10 cellular contexts compared by ENCODE assay signal in the genomic region with DNA sequence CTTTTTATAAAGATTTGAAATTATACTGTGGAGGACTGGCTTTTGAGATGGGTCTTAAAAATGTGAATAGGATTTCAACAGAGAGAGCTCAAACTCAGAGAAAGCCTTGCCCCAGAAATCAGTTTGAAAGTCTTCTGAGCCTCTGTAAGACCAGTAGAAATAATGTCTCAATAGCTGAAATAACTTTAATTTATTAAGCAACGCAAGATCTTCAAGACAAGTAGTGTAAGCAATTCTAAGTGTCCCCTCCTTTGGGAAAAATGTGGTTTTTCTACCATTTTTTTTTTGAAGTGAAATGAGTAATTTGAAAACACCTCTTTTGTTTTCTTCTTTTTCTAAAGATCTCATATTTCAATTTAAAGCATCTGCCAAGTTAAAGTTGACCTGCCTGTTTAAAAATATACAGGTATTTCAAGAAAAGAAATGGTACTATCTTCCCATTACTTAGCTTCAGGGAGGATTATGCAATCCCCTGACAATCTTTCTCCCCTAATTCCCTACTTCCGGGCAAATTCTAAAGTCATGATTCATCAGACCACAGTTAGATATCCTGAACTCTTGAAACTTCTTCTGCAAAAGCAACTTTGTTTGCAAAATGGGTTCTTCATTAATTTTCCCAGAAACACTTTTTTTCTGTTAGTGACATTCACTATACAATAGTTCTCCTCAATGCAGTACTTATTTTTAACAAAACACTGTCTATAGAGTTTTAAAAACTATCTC. TPM values are rescaled to one million over a fixed set of nuclear protein-coding genes. Genes with fewer than 3 reads are reported as not detected.
A peak's percentile ranks its signal among the peaks of the same experiment; 100 is the strongest.
DNase-seq lines count a peak whose midpoint lies in the region; ATAC-seq and TF ChIP-seq lines count a peak whose summit lies in the region.
"Had no signal": no experiment of that assay in that cellular context is flagged by ENCODE, and none has a peak within 500 bp of the region (broad histone marks: within the 10 kb centered on the region; RNA-seq: fewer than 3 reads in every experiment).

No MANE protein-coding gene starts in this region.

- H3K27me3 Mint-ChIP-seq in osteocyte (ENCODE audit: unreplicated experiment): no peaks in the 10 kb centered on the region
- no peaks in the 10 kb centered on the region for H3K27me3 Mint-ChIP-seq in CD8-positive, alpha-beta T cell (ENCODE audit: low read depth)

- peak overlapping the region; percentile 90 for H3K27ac Mint-ChIP-seq in osteocyte (ENCODE audit: unreplicated experiment)
- no peak overlapping the region for H3K27ac Mint-ChIP-seq in CD8-positive, alpha-beta T cell

- H3K27ac ChIP-seq in CD8-positive, alpha-beta T cell (ENCODE audit: low read depth, low read length): no peak overlapping the region
- H3K27ac ChIP-seq: cardiac muscle cell had no signal

- CTCF ChIA-PET in CD8-positive, alpha-beta T cell (lab: Charles Lee): interaction anchor here (0.6 to 3.5 kb wide), 3 partner anchors 9 to 36 kb away, joined by 3 to 14 read pairs (median 3); no protein-coding TSS in a partner anchor

- no peaks in the 10 kb centered on the region for H3K36me3 Mint-ChIP-seq in osteocyte (ENCODE audit: unreplicated experiment)
- H3K36me3 Mint-ChIP-seq in CD8-positive, alpha-beta T cell: no peaks in the 10 kb centered on the region

- H3K4me1 Mint-ChIP-seq in osteocyte (ENCODE audit: unreplicated experiment): peaks cover 37% of the 10 kb centered on the region
- peaks cover 12% of the 10 kb centered on the region for H3K4me1 Mint-ChIP-seq in CD8-positive, alpha-beta T cell (ENCODE audit: low read depth)

- ATAC-seq in GM21390 (IDR thresholded peaks at IDR 0.05; ENCODE audit: unreplicated experiment) (no peak), GM21619 (IDR thresholded peaks at IDR 0.05; ENCODE audit: unreplicated experiment) (no peak)
- ATAC-seq in CD8-positive, alpha-beta T cell: no peak

- H3K4me1 ChIP-seq in CD8-positive, alpha-beta T cell (ENCODE audit: insufficient read depth, low read length): peaks cover 3% of the 10 kb centered on the region

- no peaks in the 10 kb centered on the region for H3K36me3 ChIP-seq in CD8-positive, alpha-beta T cell (ENCODE audit: insufficient read depth, low read length)
- H3K36me3 ChIP-seq: cardiac muscle cell had no signal

- TF ChIP-seq CTCF in epithelial cell of esophagus (IDR thresholded peaks at IDR 0.05; ENCODE audit: insufficient read depth, low read depth, low read length, missing control alignments) (no peak), osteocyte (IDR thresholded peaks at IDR 0.05) (no peak)
- no peak for TF ChIP-seq CTCF in CD8-positive, alpha-beta T cell (IDR thresholded peaks at IDR 0.05)

- DNase-seq in ELR (ENCODE audit: low read depth) (peak; percentile 89), OCI-M1 (lab: John Stamatoyannopoulos, UW) (peak; percentile 91), epithelial cell of esophagus (ENCODE audit: low read depth) (peak; percentile 92), osteocyte (ENCODE audit: extremely low spot score, unreplicated experiment) (no peak), C1 segment of cervical spinal cord (lab: John Stamatoyannopoulos, UW) (no peak)
- no peak for DNase-seq in CD8-positive, alpha-beta T cell
- DNase-seq: NCI-H1436 treated with DMSO at 0.1 percent for 48 hours had no signal

- H3K4me3 ChIP-seq in epithelial cell of esophagus (ENCODE audit: low read length): no peak overlapping the region
- no peak overlapping the region for H3K4me3 ChIP-seq in CD8-positive, alpha-beta T cell (ENCODE audit: low read depth, low read length)
- H3K4me3 ChIP-seq: cardiac muscle cell had no signal

- POLR2A ChIA-PET in CD8-positive, alpha-beta T cell (lab: Charles Lee): interaction anchor here (1.0 kb wide), 1 partner anchor 9 kb away, joined by 4 read pairs; no protein-coding TSS in a partner anchor

- H3K9me3 Mint-ChIP-seq in osteocyte (ENCODE audit: unreplicated experiment): no peaks in the 10 kb centered on the region
- no peaks in the 10 kb centered on the region for H3K9me3 Mint-ChIP-seq in CD8-positive, alpha-beta T cell

- no peaks in the 10 kb centered on the region for H3K27me3 ChIP-seq in CD8-positive, alpha-beta T cell (ENCODE audit: insufficient read depth, low read length)
- H3K27me3 ChIP-seq: cardiac muscle cell had no signal

- intact Hi-C loops in CD8-positive, alpha-beta T cell (cut with DNase I, micrococcal nuclease): loop anchor here (5.0 to 10.0 kb wide), 2 partner anchors 39 to 1811 kb away; partner anchors contain the start of gene C9orf40 (in 1 of the 2)

- H3K4me3 Mint-ChIP-seq in osteocyte (ENCODE audit: unreplicated experiment): no peak overlapping the region
- no peak overlapping the region for H3K4me3 Mint-ChIP-seq in CD8-positive, alpha-beta T cell

- no peaks in the 10 kb centered on the region for H3K9me3 ChIP-seq in CD8-positive, alpha-beta T cell (ENCODE audit: low read length)

RNA-seq across cellular contexts. Expression of gene ANXA1, which starts 7.9 kb away (rescaled TPM):
- 193 and 237 TPM in 2 replicates for total RNA-seq in osteocyte
- total RNA-seq in CD8-positive, alpha-beta T cell: 100 to 1,000 TPM; 163 to 167 TPM

Comparison
In these comparisons a context has a peak if more than half of its experiments do, and no peak if none do; other contexts are left out.
1. DNase-seq: peak in ELR (single experiment), OCI-M1 (single experiment) and epithelial cell of esophagus (single experiment); none in osteocyte (single experiment), C1 segment of cervical spinal cord (0 of 14) and CD8-positive, alpha-beta T cell (0 of 7).